14 cellular contexts compared by ENCODE assay signal in the genomic region with DNA sequence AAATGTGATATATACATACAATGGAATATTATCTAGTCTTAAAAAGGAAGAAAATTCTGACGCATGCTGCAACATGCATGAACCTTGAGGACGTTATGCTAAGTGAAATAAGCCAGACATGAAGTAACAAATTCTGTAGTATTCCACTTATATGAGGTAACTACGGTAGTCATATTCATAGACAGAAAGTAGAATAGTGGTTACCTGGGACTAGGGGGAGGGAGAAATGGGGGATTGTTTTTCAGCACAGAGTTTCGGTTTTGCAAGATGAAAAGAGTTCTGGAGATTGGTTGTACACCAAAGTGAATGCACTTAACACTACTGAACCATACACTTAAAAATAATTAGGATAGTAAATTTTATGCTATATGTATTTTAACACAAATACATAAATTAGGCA.
"Had no signal": no experiment of that assay in that cellular context is flagged by ENCODE, and none has a peak within 500 bp of the region (broad histone marks: within the 10 kb centered on the region; RNA-seq: fewer than 3 reads in every experiment).

No MANE protein-coding gene starts in this region.

- ATAC-seq: left lobe of liver; natural killer cell treated with Interleukin-12 subunit alpha and Interleukin-12 subunit beta and Interleukin-15 and Interleukin-18, amount 100 ng/mL, for 72 hours had no signal

- H3K9me3 ChIP-seq: breast epithelium, transverse colon, vagina had no signal

- H3K4me3 Mint-ChIP-seq: natural killer cell treated with Interleukin-12 subunit alpha and Interleukin-12 subunit beta and Interleukin-15 and Interleukin-18, amount 100 ng/mL, for 72 hours had no signal

- H3K4me3 ChIP-seq: breast epithelium, lung, transverse colon, vagina had no signal

- H3K27ac ChIP-seq: breast epithelium, transverse colon, vagina had no signal

- DNase-seq: activated naive CD4-positive, alpha-beta T cell treated with Interleukin-2 at 50 U/mL for 16 hours; effector CD4-positive, alpha-beta T cell; hypothalamus; kidney; nucleus accumbens; stimulated activated naive CD4-positive, alpha-beta T cell; substantia nigra; transverse colon had no signal

- H3K4me1 ChIP-seq: breast epithelium, transverse colon, vagina had no signal

- H3K27me3 ChIP-seq: breast epithelium, transverse colon, vagina had no signal

- H3K27ac Mint-ChIP-seq: activated T-helper 2 cell treated with anti-CD3 and anti-CD28 coated beads, Interferon-gamma antibody, Interleukin-2, Interleukin-4, amounts not matched to agents 10 μg/mL and 5 μg/mL and 100 μg/mL, durations not matched to agents 14 hours and 24 hours and 36 hours had no signal

- H3K36me3 ChIP-seq: breast epithelium, transverse colon, vagina had no signal

- H3K36me3 Mint-ChIP-seq: natural killer cell treated with Interleukin-12 subunit alpha and Interleukin-12 subunit beta and Interleukin-15 and Interleukin-18, amount 100 ng/mL, for 72 hours had no signal
